ENCODE assay signal across 26 cellular contexts in the genomic region with DNA sequence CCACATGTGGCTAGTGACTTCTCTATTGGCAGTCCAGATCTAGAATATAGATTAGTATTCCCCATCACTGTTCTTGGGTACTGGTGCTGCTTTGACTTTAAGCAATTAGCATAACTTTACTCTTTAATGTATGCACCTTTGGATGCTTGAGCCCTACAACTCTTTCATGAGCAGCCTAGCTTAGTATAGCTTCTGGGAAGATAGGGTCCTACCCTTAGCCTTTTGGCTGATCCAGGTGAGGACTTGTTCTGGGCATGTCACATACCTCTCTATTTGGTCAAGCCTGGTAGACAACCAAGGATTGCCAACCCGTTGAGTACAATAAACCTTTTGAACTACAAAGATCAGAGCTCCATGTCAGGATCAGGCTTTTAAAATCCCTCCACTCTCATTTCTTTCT. TPM values are rescaled to one million over a fixed set of nuclear protein-coding genes. Genes with fewer than 3 reads are reported as not detected.
A peak's percentile ranks its signal among the peaks of the same experiment; 100 is the strongest.
DNase-seq lines count a peak whose midpoint lies in the region; ATAC-seq and TF ChIP-seq lines count a peak whose summit lies in the region.
"Had no signal": no experiment of that assay in that cellular context is flagged by ENCODE, and none has a peak within 500 bp of the region (broad histone marks: within the 10 kb centered on the region; RNA-seq: fewer than 3 reads in every experiment).

No MANE protein-coding gene starts in this region.

- H3K27ac Mint-ChIP-seq in T-helper 17 cell: peak overlapping the region; percentile 84
- H3K27ac Mint-ChIP-seq in activated T-helper 2 cell treated with anti-CD3 and anti-CD28 coated beads, Interferon-gamma antibody, Interleukin-2, Interleukin-4, amounts not matched to agents 10 μg/mL and 5 μg/mL and 100 μg/mL, durations not matched to agents 14 hours and 24 hours and 36 hours: no peak overlapping the region
- H3K27ac Mint-ChIP-seq: CD8-positive, alpha-beta T cell had no signal

- WGBS in mammary epithelial cell (ENCODE audit: low coverage, missing lambda C conversion rate): 38% methylated on average over 1 of the region's 1 CpG

- H3K4me2 ChIP-seq in mammary epithelial cell (ENCODE audit: insufficient read depth, low read depth, low read length): peak overlapping the region; percentile 5

- no peaks in the 10 kb centered on the region for H4K20me1 ChIP-seq in mammary epithelial cell (ENCODE audit: insufficient read depth, low read length)

- H3K27me3 Mint-ChIP-seq in T-helper 17 cell: no peaks in the 10 kb centered on the region
- H3K27me3 Mint-ChIP-seq in activated T-helper 2 cell treated with anti-CD3 and anti-CD28 coated beads, Interferon-gamma antibody, Interleukin-2, Interleukin-4, amounts not matched to agents 10 μg/mL and 5 μg/mL and 100 μg/mL, durations not matched to agents 14 hours and 24 hours and 36 hours (ENCODE audit: low read depth): no peaks in the 10 kb centered on the region

- H3K27me3 ChIP-seq in mammary epithelial cell (ENCODE audit: insufficient read depth, low read length) (no peaks in the 10 kb centered on the region), breast epithelium (no peaks in the 10 kb centered on the region)
- H3K27me3 ChIP-seq: MG63 had no signal

- no peaks in the 10 kb centered on the region for H3K79me2 ChIP-seq in mammary epithelial cell (ENCODE audit: insufficient read depth, low read length)

- no peak for TF ChIP-seq POLR2A in breast epithelium (IDR thresholded peaks at IDR 0.05)

- peaks cover 27% of the 10 kb centered on the region for H3K4me1 Mint-ChIP-seq in T-helper 17 cell
- H3K4me1 Mint-ChIP-seq in activated T-helper 2 cell treated with anti-CD3 and anti-CD28 coated beads, Interferon-gamma antibody, Interleukin-2, Interleukin-4, amounts not matched to agents 10 μg/mL and 5 μg/mL and 100 μg/mL, durations not matched to agents 14 hours and 24 hours and 36 hours (ENCODE audit: low read depth): peaks cover 14% of the 10 kb centered on the region

- BruUV-seq in mammary epithelial cell (replicated peaks; lab: Mats Ljungman, UMichigan): no TSS peak

- peaks cover 6% of the 10 kb centered on the region for H3K4me1 ChIP-seq in mammary epithelial cell (ENCODE audit: insufficient read depth, low read length)
- H3K4me1 ChIP-seq in breast epithelium: no peaks in the 10 kb centered on the region
- H3K4me1 ChIP-seq: Caco-2 had no signal

- H3K36me3 Mint-ChIP-seq in T-helper 17 cell (ENCODE audit: low read depth): no peaks in the 10 kb centered on the region
- peaks cover 28% of the 10 kb centered on the region for H3K36me3 Mint-ChIP-seq in activated T-helper 2 cell treated with anti-CD3 and anti-CD28 coated beads, Interferon-gamma antibody, Interleukin-2, Interleukin-4, amounts not matched to agents 10 μg/mL and 5 μg/mL and 100 μg/mL, durations not matched to agents 14 hours and 24 hours and 36 hours (ENCODE audit: low read depth)

- H3K9ac ChIP-seq in mammary epithelial cell (ENCODE audit: insufficient read depth, low read length): no peak overlapping the region

- ATAC-seq in T-helper 17 cell (no peak), HG03159 (IDR thresholded peaks at IDR 0.05; ENCODE audit: unreplicated experiment) (no peak)
- ATAC-seq: CD8-positive, alpha-beta T cell; GM12878 had no signal

- no peaks in the 10 kb centered on the region for H3K9me3 Mint-ChIP-seq in activated T-helper 2 cell treated with anti-CD3 and anti-CD28 coated beads, Interferon-gamma antibody, Interleukin-2, Interleukin-4, amounts not matched to agents 10 μg/mL and 5 μg/mL and 100 μg/mL, durations not matched to agents 14 hours and 24 hours and 36 hours
- H3K9me3 Mint-ChIP-seq: CD8-positive, alpha-beta T cell had no signal

- TF ChIP-seq CTCF in mammary epithelial cell (conservative IDR thresholded peaks at IDR 0.05 in 1 of 2, IDR thresholded peaks at IDR 0.05 in 1 of 2; ENCODE audit: extremely low read depth in 1 of 2, insufficient read depth in 1 of 2, low read depth in 1 of 2, low read length in 2 of 2) (no peak), breast epithelium (IDR thresholded peaks at IDR 0.05) (no peak), epithelial cell of esophagus (IDR thresholded peaks at IDR 0.05; ENCODE audit: insufficient read depth, low read depth, low read length, missing control alignments) (no peak)

- peak overlapping the region; percentile 68 for H2AFZ ChIP-seq in mammary epithelial cell (ENCODE audit: low read depth, low read length)

- dilution Hi-C loops in mammary epithelial cell (cut with HindIII; ENCODE audit: low sequenced_read_pairs): no loop called here

- H3K9me3 ChIP-seq in mammary epithelial cell (replicated peaks; ENCODE audit: insufficient read depth, low read length) (no peaks in the 10 kb centered on the region), breast epithelium (no peaks in the 10 kb centered on the region), T-helper 17 cell (ENCODE audit: control insufficient read depth, low read length, poor library complexity, severe bottlenecking) (no peaks in the 10 kb centered on the region)
- H3K9me3 ChIP-seq: Caco-2, MG63 had no signal

- H3K27ac ChIP-seq in mammary epithelial cell (ENCODE audit: insufficient read depth, low read depth, low read length): peak overlapping the region; percentile 24
- no peak overlapping the region for H3K27ac ChIP-seq in breast epithelium

- H3K4me3 Mint-ChIP-seq in T-helper 17 cell: no peak overlapping the region
- no peak overlapping the region for H3K4me3 Mint-ChIP-seq in activated T-helper 2 cell treated with anti-CD3 and anti-CD28 coated beads, Interferon-gamma antibody, Interleukin-2, Interleukin-4, amounts not matched to agents 10 μg/mL and 5 μg/mL and 100 μg/mL, durations not matched to agents 14 hours and 24 hours and 36 hours (ENCODE audit: low read depth)
- H3K4me3 Mint-ChIP-seq: CD8-positive, alpha-beta T cell had no signal

- intact Hi-C loops in mammary epithelial cell (cut with micrococcal nuclease): no loop called here
- intact Hi-C loops in breast epithelium (cut with DNase I; ENCODE audit: low total_unique reads): no loop called here
- intact Hi-C loops in activated T-helper 2 cell treated with anti-CD3 and anti-CD28 coated beads, Interferon-gamma antibody, Interleukin-2, Interleukin-4, amounts not matched to agents 10 μg/mL and 5 μg/mL and 100 μg/mL, durations not matched to agents 14 hours and 24 hours and 36 hours (cut with micrococcal nuclease): no loop called here

- in situ Hi-C loops in mammary epithelial cell (cut with MboI; ENCODE audit: low sequenced_read_pairs in 2 of 2): loop anchor here in 1 of 2 donors (25.0 kb wide), 1 partner anchor 226 kb away; no protein-coding TSS in a partner anchor

- H3K36me3 ChIP-seq in mammary epithelial cell (ENCODE audit: insufficient read depth, low read length) (no peaks in the 10 kb centered on the region), breast epithelium (no peaks in the 10 kb centered on the region)
- H3K36me3 ChIP-seq: MG63 had no signal

- CTCF ChIA-PET in mammary epithelial cell (lab: Charles Lee; ENCODE audit: low non-redundant PET): no interaction called here

- DNase-seq in mammary epithelial cell (peak; percentile 19), breast epithelium (ENCODE audit: low spot score in 2 of 2) (no peak), T-helper 17 cell (no peak), epithelial cell of esophagus (ENCODE audit: low read depth) (peak; percentile 15), DMS 273 treated with DMSO at 0.1 percent for 48 hours (lab: John Stamatoyannopoulos, UW) (no peak), NCI-H2171 treated with DMSO at 0.1 percent for 48 hours (lab: John Stamatoyannopoulos, UW) (no peak)
- no peak for DNase-seq in activated T-helper 2 cell treated with anti-CD3 and anti-CD28 coated beads, Interferon-gamma antibody, Interleukin-2, Interleukin-4, amounts not matched to agents 10 μg/mL and 5 μg/mL and 100 μg/mL, durations not matched to agents 14 hours and 24 hours and 36 hours (ENCODE audit: low spot score)
- DNase-seq: AML-193; C1 segment of cervical spinal cord; Caco-2; CD8-positive, alpha-beta T cell; DMS79; EL; GDM1; H7; IMR-90; KG1; MG63; NCI-H2029 treated with DMSO at 0.1 percent for 48 hours; NCI-H2227 treated with DMSO at 0.1 percent for 48 hours; NCI-H510A; NCI-H69; RPMI8226; SHP77 had no signal

- H3K4me3 ChIP-seq in mammary epithelial cell (replicated peaks in 1 of 3; ENCODE audit: insufficient read depth in 1 of 3, low read depth in 2 of 3, low read length in 3 of 3) (no peak overlapping the region), breast epithelium (no peak overlapping the region), epithelial cell of esophagus (ENCODE audit: low read length) (no peak overlapping the region)
- H3K4me3 ChIP-seq: GM12878, MG63 had no signal

RNA-seq across cellular contexts. Expression of a gene that starts 17.7 kb away (rescaled TPM):
- total RNA-seq in mammary epithelial cell (10 to 100 TPM; 17.6 to 22.5 TPM), breast epithelium (10 to 100 TPM; 36.5 to 66.9 (median 39.3) TPM), T-helper 17 cell (10 to 100 TPM; 66.7 to 86.8 TPM)
- 13.4 TPM for polyA plus RNA-seq in mammary epithelial cell
- 35.9 TPM for polyA minus RNA-seq in mammary epithelial cell
- total RNA-seq in activated T-helper 2 cell treated with anti-CD3 and anti-CD28 coated beads, Interferon-gamma antibody, Interleukin-2, Interleukin-4, amounts not matched to agents 10 μg/mL and 5 μg/mL and 100 μg/mL, durations not matched to agents 14 hours and 24 hours and 36 hours: 35.9 and 36.9 TPM in 2 replicates

Comparison
In these comparisons a context has a peak if more than half of its experiments do, and no peak if none do; other contexts are left out.
1. DNase-seq: peak in mammary epithelial cell (single experiment) and epithelial cell of esophagus (single experiment); none in breast epithelium (0 of 2), T-helper 17 cell (0 of 3), DMS 273 treated with DMSO at 0.1 percent for 48 hours (single experiment), activated T-helper 2 cell treated with anti-CD3 and anti-CD28 coated beads, Interferon-gamma antibody, Interleukin-2, Interleukin-4, amounts not matched to agents 10 μg/mL and 5 μg/mL and 100 μg/mL, durations not matched to agents 14 hours and 24 hours and 36 hours (single experiment) and NCI-H2171 treated with DMSO at 0.1 percent for 48 hours (single experiment).